ENCODE assay signal across 14 cellular contexts in the genomic region with DNA sequence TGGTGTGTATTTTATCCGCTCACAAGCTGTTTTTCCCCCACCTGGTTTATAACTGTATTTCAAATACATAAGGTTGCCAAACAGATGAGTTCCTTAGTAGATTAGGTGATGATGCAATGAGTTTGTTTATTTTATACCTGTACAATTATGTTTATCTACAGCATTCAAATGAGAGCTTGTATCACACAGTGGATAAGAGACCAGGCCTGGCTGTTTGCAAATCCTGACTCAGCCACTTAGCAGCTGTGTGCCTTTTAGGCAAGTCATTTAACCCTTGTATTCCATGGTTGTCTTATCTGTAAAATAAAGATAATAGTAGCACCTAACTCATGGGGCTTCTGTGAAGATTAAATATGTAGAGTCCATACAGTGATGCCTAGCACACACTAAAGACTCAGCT.
"Had no signal": no experiment of that assay in that cellular context is flagged by ENCODE, and none has a peak within 500 bp of the region (broad histone marks: within the 10 kb centered on the region; RNA-seq: fewer than 3 reads in every experiment).

No MANE protein-coding gene starts in this region.

- H3K9me3 ChIP-seq: esophagus squamous epithelium, lower lobe of right lung, suprapubic skin had no signal

- H3K36me3 ChIP-seq: cardiac muscle cell, esophagus squamous epithelium, lower lobe of right lung, suprapubic skin had no signal

- H3K27ac ChIP-seq: cardiac muscle cell, esophagus squamous epithelium, lower lobe of right lung, suprapubic skin had no signal

- H3K4me1 ChIP-seq: lower lobe of right lung had no signal

- H3K4me3 ChIP-seq: cardiac muscle cell, esophagus squamous epithelium, lower lobe of right lung, suprapubic skin had no signal

- DNase-seq: activated CD4-positive, alpha-beta T cell treated with anti-CD3 and anti-CD28 coated beads, Interleukin-2, amount 50 U/mL, for 4 hours; activated CD4-positive, CD25-positive, alpha-beta regulatory T cell treated with anti-CD3 and anti-CD28 coated beads, Interleukin-2, amount 50 U/mL, for 72 hours; activated naive CD4-positive, alpha-beta T cell treated with Interleukin-2 at 50 U/mL for 16 hours; esophagus squamous epithelium; immature natural killer cell; lower lobe of right lung; naive thymus-derived CD4-positive, alpha-beta T cell; stimulated activated CD4-positive, alpha-beta T cell treated with anti-CD3 and anti-CD28 coated beads, Interleukin-2, amount 100 ng/mL, for 48 hours; stimulated activated naive CD4-positive, alpha-beta T cell; T-helper 1 cell; T1000; trophoblast cell had no signal

- H3K27me3 ChIP-seq: cardiac muscle cell, esophagus squamous epithelium, suprapubic skin had no signal
